ENCODE assay signal across 20 cellular contexts in genomic region chr17:73172252-73172651, GRCh38. TPM values are rescaled to one million over a fixed set of nuclear protein-coding genes. Genes with fewer than 3 reads are reported as not detected.
DNase-seq lines count a peak whose midpoint lies in the region; ATAC-seq and TF ChIP-seq lines count a peak whose summit lies in the region.
"Had no signal": no experiment of that assay in that cellular context is flagged by ENCODE, and none has a peak within 500 bp of the region (broad histone marks: within the 10 kb centered on the region; RNA-seq: fewer than 3 reads in every experiment).

No MANE protein-coding gene starts in this region.

- no peaks in the 10 kb centered on the region for H3K36me3 ChIP-seq in CD8-positive, alpha-beta T cell (ENCODE audit: insufficient read depth, low read length)

- no peaks in the 10 kb centered on the region for H3K9me3 ChIP-seq in CD4-positive, alpha-beta T cell (ENCODE audit: control insufficient read depth, low read length)
- H3K9me3 ChIP-seq in CD8-positive, alpha-beta T cell (ENCODE audit: low read length): no peaks in the 10 kb centered on the region
- H3K9me3 ChIP-seq: Caco-2 had no signal

- no peak for TF ChIP-seq CTCF in CD4-positive, alpha-beta T cell (IDR thresholded peaks at IDR 0.05)
- no peak for TF ChIP-seq CTCF in CD8-positive, alpha-beta T cell (IDR thresholded peaks at IDR 0.05)

- H3K4me1 Mint-ChIP-seq in CD4-positive, alpha-beta T cell (ENCODE audit: low read depth): peaks cover 13% of the 10 kb centered on the region
- H3K4me1 Mint-ChIP-seq in CD8-positive, alpha-beta T cell (ENCODE audit: low read depth): peaks cover 11% of the 10 kb centered on the region
- peaks cover 7% of the 10 kb centered on the region for H3K4me1 Mint-ChIP-seq in stimulated activated memory B cell treated with anti-CD40 and anti-IgM and Interleukin-4, amounts not matched to agents 10 μg/mL and 1 μg/mL and 100 μg/mL, for 72 hours

- peak overlapping the region; percentile 76 for H3K27ac Mint-ChIP-seq in CD4-positive, alpha-beta T cell
- H3K27ac Mint-ChIP-seq in CD8-positive, alpha-beta T cell: no peak overlapping the region
- H3K27ac Mint-ChIP-seq in stimulated activated memory B cell treated with anti-CD40 and anti-IgM and Interleukin-4, amounts not matched to agents 10 μg/mL and 1 μg/mL and 100 μg/mL, for 72 hours: no peak overlapping the region

- H3K9me3 Mint-ChIP-seq in CD4-positive, alpha-beta T cell: no peaks in the 10 kb centered on the region
- H3K9me3 Mint-ChIP-seq in CD8-positive, alpha-beta T cell: no peaks in the 10 kb centered on the region
- peaks cover 6% of the 10 kb centered on the region for H3K9me3 Mint-ChIP-seq in stimulated activated memory B cell treated with anti-CD40 and anti-IgM and Interleukin-4, amounts not matched to agents 10 μg/mL and 1 μg/mL and 100 μg/mL, for 72 hours

- H3K4me3 Mint-ChIP-seq in CD4-positive, alpha-beta T cell: no peak overlapping the region
- no peak overlapping the region for H3K4me3 Mint-ChIP-seq in CD8-positive, alpha-beta T cell
- H3K4me3 Mint-ChIP-seq in stimulated activated memory B cell treated with anti-CD40 and anti-IgM and Interleukin-4, amounts not matched to agents 10 μg/mL and 1 μg/mL and 100 μg/mL, for 72 hours: no peak overlapping the region

- peak; percentile 23 for ATAC-seq in CD4-positive, alpha-beta T cell (ENCODE audit: poor library complexity)
- peak; percentile 14 for ATAC-seq in CD8-positive, alpha-beta T cell
- ATAC-seq in GM21786 (IDR thresholded peaks at IDR 0.05; ENCODE audit: unreplicated experiment): no peak
- no peak for ATAC-seq in stimulated activated memory B cell treated with anti-CD40 and anti-IgM and Interleukin-4, amounts not matched to agents 10 μg/mL and 1 μg/mL and 100 μg/mL, for 72 hours
- no peak for ATAC-seq in left ventricle myocardium superior
- ATAC-seq: GM12878, Panc1, SK-N-SH treated with all-trans-retinoic acid at 6 μM for 48 hours had no signal

- intact Hi-C loops in CD4-positive, alpha-beta T cell (cut with DNase I, micrococcal nuclease): no loop called here
- intact Hi-C loops in CD8-positive, alpha-beta T cell (cut with DNase I, micrococcal nuclease): no loop called here
- intact Hi-C loops in left ventricle myocardium superior (cut with micrococcal nuclease): no loop called here

- peaks cover 14% of the 10 kb centered on the region for H3K27me3 ChIP-seq in CD4-positive, alpha-beta T cell (ENCODE audit: control insufficient read depth, insufficient read depth, low read length)
- H3K27me3 ChIP-seq in CD8-positive, alpha-beta T cell (ENCODE audit: insufficient read depth, low read length): peaks cover 7% of the 10 kb centered on the region

- H3K27ac ChIP-seq in CD4-positive, alpha-beta T cell (ENCODE audit: low read depth, low read length): no peak overlapping the region
- no peak overlapping the region for H3K27ac ChIP-seq in CD8-positive, alpha-beta T cell (ENCODE audit: low read depth, low read length)

- POLR2A ChIA-PET in CD4-positive, alpha-beta T cell (lab: Charles Lee): interaction anchor here (0.6 kb wide), 1 partner anchor 452 kb away, joined by 4 read pairs; no protein-coding TSS in a partner anchor
- POLR2A ChIA-PET in CD8-positive, alpha-beta T cell (lab: Charles Lee): no interaction called here

- peaks cover 22% of the 10 kb centered on the region for H3K27me3 Mint-ChIP-seq in CD4-positive, alpha-beta T cell
- peaks cover 16% of the 10 kb centered on the region for H3K27me3 Mint-ChIP-seq in CD8-positive, alpha-beta T cell (ENCODE audit: low read depth)
- H3K27me3 Mint-ChIP-seq in stimulated activated memory B cell treated with anti-CD40 and anti-IgM and Interleukin-4, amounts not matched to agents 10 μg/mL and 1 μg/mL and 100 μg/mL, for 72 hours: peaks cover 25% of the 10 kb centered on the region

- no peak overlapping the region for H3K4me3 ChIP-seq in CD8-positive, alpha-beta T cell (ENCODE audit: low read depth, low read length)
- H3K4me3 ChIP-seq: GM12878 had no signal

- DNase-seq in CD4-positive, alpha-beta T cell: no peak
- DNase-seq in CD8-positive, alpha-beta T cell: no peak
- DNase-seq in NCI-H69 (lab: John Stamatoyannopoulos, UW): peak; percentile 44
- peak; percentile 43 for DNase-seq in myocyte (ENCODE audit: low read depth)
- DNase-seq in left ventricle myocardium superior: no peak
- DNase-seq: Caco-2; DMS 273 treated with DMSO at 0.1 percent for 48 hours; NCI-H1105; NCI-H146; NCI-H2171 treated with DMSO at 0.1 percent for 48 hours; NCI-H526; NK-92 treated with Interleukin-12 subunit alpha and Interleukin-12 subunit beta, amount 100 ng/mL, for 24 hours; SIG-M5 had no signal

- no peaks in the 10 kb centered on the region for H3K36me3 Mint-ChIP-seq in CD4-positive, alpha-beta T cell (ENCODE audit: low read depth)
- no peaks in the 10 kb centered on the region for H3K36me3 Mint-ChIP-seq in CD8-positive, alpha-beta T cell
- no peaks in the 10 kb centered on the region for H3K36me3 Mint-ChIP-seq in stimulated activated memory B cell treated with anti-CD40 and anti-IgM and Interleukin-4, amounts not matched to agents 10 μg/mL and 1 μg/mL and 100 μg/mL, for 72 hours
- H3K36me3 Mint-ChIP-seq: CD4-positive, CD25-positive, alpha-beta regulatory T cell had no signal

- H3K4me1 ChIP-seq in CD8-positive, alpha-beta T cell (ENCODE audit: insufficient read depth, low read length): peaks cover 6% of the 10 kb centered on the region

- CTCF ChIA-PET in CD4-positive, alpha-beta T cell (lab: Charles Lee): interaction anchor here (0.6 to 3.0 kb wide), 2 partner anchors 19 to 216 kb away, joined by 3 to 8 read pairs; no protein-coding TSS in a partner anchor
- CTCF ChIA-PET in CD8-positive, alpha-beta T cell (lab: Charles Lee): interaction anchor here (0.6 to 1.4 kb wide), 3 partner anchors 19 to 197 kb away, joined by 3 read pairs; no protein-coding TSS in a partner anchor

RNA-seq across cellular contexts. Expression of gene SSTR2, which starts 7.4 kb away (rescaled TPM):
- total RNA-seq in CD4-positive, alpha-beta T cell: not detected
- not detected for total RNA-seq in CD8-positive, alpha-beta T cell
- total RNA-seq in myocyte: 0.05 and 0.11 TPM in 2 replicates
- 0.05 TPM for polyA plus RNA-seq in myocyte (2012)
- 0.74 TPM for total RNA-seq in left ventricle myocardium superior
- polyA plus RNA-seq: BJ had no signal

RNA-seq across cellular contexts. Expression of gene COG1, which starts 20.6 kb away (rescaled TPM):
- total RNA-seq in CD4-positive, alpha-beta T cell: 10 to 100 TPM; 83.0 to 86.2 TPM
- 10 to 100 TPM; 91.3 to 95.6 TPM for total RNA-seq in CD8-positive, alpha-beta T cell
- total RNA-seq in myocyte (38.9 and 43.0 TPM in 2 replicates), left ventricle myocardium superior (58.2 TPM)
- polyA plus RNA-seq in myocyte (2012): 50.9 TPM

Comparison
In these comparisons a context has a peak if more than half of its experiments do, and no peak if none do; other contexts are left out.
1. ATAC-seq: peak in CD4-positive, alpha-beta T cell (single experiment) and CD8-positive, alpha-beta T cell (single experiment); none in GM21786 (single experiment), stimulated activated memory B cell treated with anti-CD40 and anti-IgM and Interleukin-4, amounts not matched to agents 10 μg/mL and 1 μg/mL and 100 μg/mL, for 72 hours (single experiment) and left ventricle myocardium superior (single experiment).
2. DNase-seq: peak in NCI-H69 (single experiment) and myocyte (single experiment); none in CD4-positive, alpha-beta T cell (0 of 10), CD8-positive, alpha-beta T cell (0 of 7) and left ventricle myocardium superior (single experiment).